Comparison of ENCODE assay signal across 25 cellular contexts in the genomic region with DNA sequence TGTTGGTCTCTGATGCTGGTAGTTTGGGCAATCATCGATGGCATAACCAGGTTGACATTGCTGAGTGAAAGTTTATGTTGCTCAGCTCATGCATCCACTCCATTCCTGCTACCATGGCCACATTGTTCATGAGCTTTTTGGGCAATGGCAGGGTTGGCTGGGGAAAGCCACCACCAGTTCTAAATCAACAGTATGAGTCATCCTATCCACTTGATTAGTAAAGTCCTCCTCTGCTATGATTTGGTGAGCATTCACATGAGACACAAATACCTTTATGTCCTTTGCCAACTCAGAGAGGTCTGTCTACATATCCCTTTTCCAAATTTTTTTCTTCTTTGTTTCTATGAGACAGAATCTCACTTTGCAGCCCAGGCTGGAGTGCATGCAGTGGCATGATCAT.
"Had no signal": no experiment of that assay in that cellular context is flagged by ENCODE, and none has a peak within 500 bp of the region (broad histone marks: within the 10 kb centered on the region; RNA-seq: fewer than 3 reads in every experiment).

No MANE protein-coding gene starts in this region.

- ATAC-seq: activated CD8-positive, alpha-beta T cell treated with anti-CD3 and anti-CD28 coated beads, Interleukin-2, amount 10 ng/mL, durations not matched to agents 7 days and 5 days had no signal

- H3K9me3 Mint-ChIP-seq: T-helper 1 cell treated with Interleukin-12 subunit alpha and Interleukin-12 subunit beta and Interleukin-4 antibody, amounts not matched to agents 30 μg/mL and 1 μg/mL, for 36 hours; WTC11 had no signal

- H3K4me3 Mint-ChIP-seq: activated CD8-positive, alpha-beta T cell treated with anti-CD3 and anti-CD28 coated beads, Interleukin-2, amount 10 ng/mL, durations not matched to agents 7 days and 5 days; activated naive CD8-positive, alpha-beta T cell treated with anti-CD3 and anti-CD28 coated beads, Interleukin-2, amount 10 ng/mL, durations not matched to agents 7 days and 5 days; T-helper 1 cell treated with Interleukin-12 subunit alpha and Interleukin-12 subunit beta and Interleukin-4 antibody, amounts not matched to agents 30 μg/mL and 1 μg/mL, for 36 hours; WTC11 had no signal

- H3K27ac ChIP-seq: adrenal gland, KMS-11, SJSA1 had no signal

- H3K9me3 ChIP-seq: adrenal gland, MG63, SJSA1 had no signal

- H3K36me3 ChIP-seq: adrenal gland, MG63, SJSA1 had no signal

- DNase-seq: activated CD4-positive, alpha-beta T cell treated with anti-CD3 and anti-CD28 coated beads for 48 hours; activated CD4-positive, alpha-beta T cell treated with anti-CD3 and anti-CD28 coated beads, Interleukin-2, amount 50 U/mL, for 4 hours; activated CD4-positive, CD25-positive, alpha-beta regulatory T cell treated with anti-CD3 and anti-CD28 coated beads, Interleukin-2, amount 50 U/mL, for 72 hours; activated CD8-positive, alpha-beta memory T cell treated with anti-CD3 and anti-CD28 coated beads, Interleukin-2, amount 50 U/mL, for 48 hours; activated CD8-positive, alpha-beta T cell treated with anti-CD3 and anti-CD28 coated beads, Interleukin-2, amount 10 ng/mL, durations not matched to agents 7 days and 5 days; activated naive CD4-positive, alpha-beta T cell treated with anti-CD3 and anti-CD28 coated beads, Interleukin-2, amount 50 U/mL, for 16 hours; activated naive CD8-positive, alpha-beta T cell treated with anti-CD3 and anti-CD28 coated beads, Interleukin-2, amount 10 ng/mL, durations not matched to agents 7 days and 5 days; activated T-cell treated with anti-CD3 and anti-CD28 coated beads, Interleukin-2, amount 50 U/mL, for 1 hour; adrenal gland; anterior cingulate cortex; central memory CD4-positive, alpha-beta T cell; MG63; MV-4-11; NCI-H1092 treated with DMSO at 0.1 percent for 48 hours; NCI-H1436; NCI-H1694 treated with DMSO at 0.1 percent for 48 hours; NCI-H2029 treated with DMSO at 0.1 percent for 48 hours; NCI-H345; NCI-H510A; NCI-H526 treated with DMSO at 0.1 percent for 48 hours; SHP77 had no signal

- H3K4me3 ChIP-seq: adrenal gland, MG63, SJSA1 had no signal

- H3K4me2 ChIP-seq: KMS-11 had no signal

- H3K4me1 Mint-ChIP-seq: activated naive CD8-positive, alpha-beta T cell treated with anti-CD3 and anti-CD28 coated beads, Interleukin-2, amount 10 ng/mL, durations not matched to agents 7 days and 5 days had no signal

- H3K27me3 Mint-ChIP-seq: activated naive CD8-positive, alpha-beta T cell treated with anti-CD3 and anti-CD28 coated beads, Interleukin-2, amount 10 ng/mL, durations not matched to agents 7 days and 5 days had no signal

- H3K27ac Mint-ChIP-seq: activated CD8-positive, alpha-beta T cell treated with anti-CD3 and anti-CD28 coated beads, Interleukin-2, amount 10 ng/mL, durations not matched to agents 7 days and 5 days; activated naive CD8-positive, alpha-beta T cell treated with anti-CD3 and anti-CD28 coated beads, Interleukin-2, amount 10 ng/mL, durations not matched to agents 7 days and 5 days; T-helper 1 cell treated with Interleukin-12 subunit alpha and Interleukin-12 subunit beta and Interleukin-4 antibody, amounts not matched to agents 30 μg/mL and 1 μg/mL, for 36 hours; WTC11 had no signal

- H3K4me1 ChIP-seq: adrenal gland had no signal

- H3K9ac ChIP-seq: KMS-11 had no signal

- H3K27me3 ChIP-seq: adrenal gland, MG63, SJSA1 had no signal

- H3K36me3 Mint-ChIP-seq: activated naive CD8-positive, alpha-beta T cell treated with anti-CD3 and anti-CD28 coated beads, Interleukin-2, amount 10 ng/mL, durations not matched to agents 7 days and 5 days; WTC11 had no signal
